In genomic region chr7:33108931-33109757, GRCh38 we compare ENCODE assay signal across 1 cellular context.
TF ChIP-seq lines count a peak whose summit lies in the region.

A gene with protein sequence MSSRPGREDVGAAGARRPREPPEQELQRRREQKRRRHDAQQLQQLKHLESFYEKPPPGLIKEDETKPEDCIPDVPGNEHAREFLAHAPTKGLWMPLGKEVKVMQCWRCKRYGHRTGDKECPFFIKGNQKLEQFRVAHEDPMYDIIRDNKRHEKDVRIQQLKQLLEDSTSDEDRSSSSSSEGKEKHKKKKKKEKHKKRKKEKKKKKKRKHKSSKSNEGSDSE (minus strand): TSS chr7:33109404. CDS start chr7:33109372, 32 bp downstream.

TF ChIP-seq in HepG2, 621 proteins besides CTCF, POLR2A, EP300 and RAD21 (continued from another document and continues in another):
- TF ChIP-seq, protein P1, sequence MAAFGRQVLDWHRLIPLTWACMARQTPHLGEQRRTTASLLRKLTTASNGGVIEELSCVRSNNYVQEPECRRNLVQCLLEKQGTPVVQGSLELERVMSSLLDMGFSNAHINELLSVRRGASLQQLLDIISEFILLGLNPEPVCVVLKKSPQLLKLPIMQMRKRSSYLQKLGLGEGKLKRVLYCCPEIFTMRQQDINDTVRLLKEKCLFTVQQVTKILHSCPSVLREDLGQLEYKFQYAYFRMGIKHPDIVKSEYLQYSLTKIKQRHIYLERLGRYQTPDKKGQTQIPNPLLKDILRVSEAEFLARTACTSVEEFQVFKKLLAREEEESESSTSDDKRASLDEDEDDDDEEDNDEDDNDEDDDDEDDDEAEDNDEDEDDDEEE (CRISPR knock-in tag; IDR thresholded peaks at IDR 0.05): no peak
- TF ChIP-seq YEATS4 (CRISPR knock-in tag; IDR thresholded peaks at IDR 0.05; ENCODE audit: borderline replicate concordance): peak; percentile 40
- no peak for TF ChIP-seq ZFP62 (CRISPR knock-in tag; IDR thresholded peaks at IDR 0.05)
- TF ChIP-seq, protein P2, sequence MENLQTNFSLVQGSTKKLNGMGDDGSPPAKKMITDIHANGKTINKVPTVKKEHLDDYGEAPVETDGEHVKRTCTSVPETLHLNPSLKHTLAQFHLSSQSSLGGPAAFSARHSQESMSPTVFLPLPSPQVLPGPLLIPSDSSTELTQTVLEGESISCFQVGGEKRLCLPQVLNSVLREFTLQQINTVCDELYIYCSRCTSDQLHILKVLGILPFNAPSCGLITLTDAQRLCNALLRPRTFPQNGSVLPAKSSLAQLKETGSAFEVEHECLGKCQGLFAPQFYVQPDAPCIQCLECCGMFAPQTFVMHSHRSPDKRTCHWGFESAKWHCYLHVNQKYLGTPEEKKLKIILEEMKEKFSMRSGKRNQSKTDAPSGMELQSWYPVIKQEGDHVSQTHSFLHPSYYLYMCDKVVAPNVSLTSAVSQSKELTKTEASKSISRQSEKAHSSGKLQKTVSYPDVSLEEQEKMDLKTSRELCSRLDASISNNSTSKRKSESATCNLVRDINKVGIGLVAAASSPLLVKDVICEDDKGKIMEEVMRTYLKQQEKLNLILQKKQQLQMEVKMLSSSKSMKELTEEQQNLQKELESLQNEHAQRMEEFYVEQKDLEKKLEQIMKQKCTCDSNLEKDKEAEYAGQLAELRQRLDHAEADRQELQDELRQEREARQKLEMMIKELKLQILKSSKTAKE (CRISPR knock-in tag; IDR thresholded peaks at IDR 0.05; ENCODE audit: borderline replicate concordance): no peak
- TF ChIP-seq, protein P3, sequence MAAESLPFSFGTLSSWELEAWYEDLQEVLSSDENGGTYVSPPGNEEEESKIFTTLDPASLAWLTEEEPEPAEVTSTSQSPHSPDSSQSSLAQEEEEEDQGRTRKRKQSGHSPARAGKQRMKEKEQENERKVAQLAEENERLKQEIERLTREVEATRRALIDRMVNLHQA (CRISPR knock-in tag; IDR thresholded peaks at IDR 0.05): no peak
- TF ChIP-seq BHLHE40 (IDR thresholded peaks at IDR 0.05; ENCODE audit: low read length): no peak
- no peak for TF ChIP-seq CREB3 (CRISPR knock-in tag; IDR thresholded peaks at IDR 0.05)
- TF ChIP-seq, protein P4, sequence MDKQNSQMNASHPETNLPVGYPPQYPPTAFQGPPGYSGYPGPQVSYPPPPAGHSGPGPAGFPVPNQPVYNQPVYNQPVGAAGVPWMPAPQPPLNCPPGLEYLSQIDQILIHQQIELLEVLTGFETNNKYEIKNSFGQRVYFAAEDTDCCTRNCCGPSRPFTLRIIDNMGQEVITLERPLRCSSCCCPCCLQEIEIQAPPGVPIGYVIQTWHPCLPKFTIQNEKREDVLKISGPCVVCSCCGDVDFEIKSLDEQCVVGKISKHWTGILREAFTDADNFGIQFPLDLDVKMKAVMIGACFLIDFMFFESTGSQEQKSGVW (CRISPR knock-in tag; IDR thresholded peaks at IDR 0.05; ENCODE audit: borderline replicate concordance): no peak
- TF ChIP-seq, protein P5, sequence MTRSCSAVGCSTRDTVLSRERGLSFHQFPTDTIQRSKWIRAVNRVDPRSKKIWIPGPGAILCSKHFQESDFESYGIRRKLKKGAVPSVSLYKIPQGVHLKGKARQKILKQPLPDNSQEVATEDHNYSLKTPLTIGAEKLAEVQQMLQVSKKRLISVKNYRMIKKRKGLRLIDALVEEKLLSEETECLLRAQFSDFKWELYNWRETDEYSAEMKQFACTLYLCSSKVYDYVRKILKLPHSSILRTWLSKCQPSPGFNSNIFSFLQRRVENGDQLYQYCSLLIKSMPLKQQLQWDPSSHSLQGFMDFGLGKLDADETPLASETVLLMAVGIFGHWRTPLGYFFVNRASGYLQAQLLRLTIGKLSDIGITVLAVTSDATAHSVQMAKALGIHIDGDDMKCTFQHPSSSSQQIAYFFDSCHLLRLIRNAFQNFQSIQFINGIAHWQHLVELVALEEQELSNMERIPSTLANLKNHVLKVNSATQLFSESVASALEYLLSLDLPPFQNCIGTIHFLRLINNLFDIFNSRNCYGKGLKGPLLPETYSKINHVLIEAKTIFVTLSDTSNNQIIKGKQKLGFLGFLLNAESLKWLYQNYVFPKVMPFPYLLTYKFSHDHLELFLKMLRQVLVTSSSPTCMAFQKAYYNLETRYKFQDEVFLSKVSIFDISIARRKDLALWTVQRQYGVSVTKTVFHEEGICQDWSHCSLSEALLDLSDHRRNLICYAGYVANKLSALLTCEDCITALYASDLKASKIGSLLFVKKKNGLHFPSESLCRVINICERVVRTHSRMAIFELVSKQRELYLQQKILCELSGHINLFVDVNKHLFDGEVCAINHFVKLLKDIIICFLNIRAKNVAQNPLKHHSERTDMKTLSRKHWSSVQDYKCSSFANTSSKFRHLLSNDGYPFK (CRISPR knock-in tag; IDR thresholded peaks at IDR 0.05; ENCODE audit: borderline replicate concordance): no peak
- TF ChIP-seq, protein P6, sequence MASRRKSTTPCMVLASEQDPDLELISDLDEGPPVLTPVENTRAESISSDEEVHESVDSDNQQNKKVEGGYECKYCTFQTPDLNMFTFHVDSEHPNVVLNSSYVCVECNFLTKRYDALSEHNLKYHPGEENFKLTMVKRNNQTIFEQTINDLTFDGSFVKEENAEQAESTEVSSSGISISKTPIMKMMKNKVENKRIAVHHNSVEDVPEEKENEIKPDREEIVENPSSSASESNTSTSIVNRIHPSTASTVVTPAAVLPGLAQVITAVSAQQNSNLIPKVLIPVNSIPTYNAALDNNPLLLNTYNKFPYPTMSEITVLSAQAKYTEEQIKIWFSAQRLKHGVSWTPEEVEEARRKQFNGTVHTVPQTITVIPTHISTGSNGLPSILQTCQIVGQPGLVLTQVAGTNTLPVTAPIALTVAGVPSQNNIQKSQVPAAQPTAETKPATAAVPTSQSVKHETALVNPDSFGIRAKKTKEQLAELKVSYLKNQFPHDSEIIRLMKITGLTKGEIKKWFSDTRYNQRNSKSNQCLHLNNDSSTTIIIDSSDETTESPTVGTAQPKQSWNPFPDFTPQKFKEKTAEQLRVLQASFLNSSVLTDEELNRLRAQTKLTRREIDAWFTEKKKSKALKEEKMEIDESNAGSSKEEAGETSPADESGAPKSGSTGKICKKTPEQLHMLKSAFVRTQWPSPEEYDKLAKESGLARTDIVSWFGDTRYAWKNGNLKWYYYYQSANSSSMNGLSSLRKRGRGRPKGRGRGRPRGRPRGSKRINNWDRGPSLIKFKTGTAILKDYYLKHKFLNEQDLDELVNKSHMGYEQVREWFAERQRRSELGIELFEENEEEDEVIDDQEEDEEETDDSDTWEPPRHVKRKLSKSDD (CRISPR knock-in tag; IDR thresholded peaks at IDR 0.05; ENCODE audit: low read depth): no peak
- no peak; the same call in 1 of the 2 replicates for TF ChIP-seq ZNF777 (CRISPR knock-in tag; IDR thresholded peaks at IDR 0.05)
- TF ChIP-seq CHD2 (IDR thresholded peaks at IDR 0.05; ENCODE audit: low read depth, low read length): no peak
- TF ChIP-seq MZF1 (CRISPR knock-in tag; IDR thresholded peaks at IDR 0.05; ENCODE audit: borderline replicate concordance): no peak
- no peak for TF ChIP-seq SRSF4 (IDR thresholded peaks at IDR 0.05; ENCODE audit: low read depth, low read length, poor library complexity, severe bottlenecking)
- TF ChIP-seq TBP (CRISPR knock-in tag; IDR thresholded peaks at IDR 0.05): no peak
- TF ChIP-seq PPARG (CRISPR knock-in tag; conservative IDR thresholded peaks at IDR 0.05): no peak
- no peak for TF ChIP-seq ZSCAN20 (CRISPR knock-in tag; IDR thresholded peaks at IDR 0.05; ENCODE audit: borderline replicate concordance)
- TF ChIP-seq HES4 (CRISPR knock-in tag; IDR thresholded peaks at IDR 0.05; ENCODE audit: borderline replicate concordance): peak; percentile 41; the same call in 1 of the 2 replicates
- no peak for TF ChIP-seq ATM (IDR thresholded peaks at IDR 0.05; ENCODE audit: borderline replicate concordance)
- no peak for TF ChIP-seq SYNCRIP (IDR thresholded peaks at IDR 0.05; ENCODE audit: insufficient read depth, low read depth, low read length)
- TF ChIP-seq ZC3H4 (CRISPR knock-in tag; IDR thresholded peaks at IDR 0.05; ENCODE audit: borderline replicate concordance): no peak
- TF ChIP-seq TCF7L2 (IDR thresholded peaks at IDR 0.05; ENCODE audit: low read depth, low read length): no peak
- TF ChIP-seq NFE2L2 (IDR thresholded peaks at IDR 0.05; ENCODE audit: low read length): no peak
- peak; percentile 36; the same call in 1 of the 2 replicates for TF ChIP-seq ZNF704 (CRISPR knock-in tag; IDR thresholded peaks at IDR 0.05; ENCODE audit: borderline replicate concordance)
- no peak for TF ChIP-seq ZNF619 (CRISPR knock-in tag; IDR thresholded peaks at IDR 0.05)
- TF ChIP-seq ZNF737 (CRISPR knock-in tag; IDR thresholded peaks at IDR 0.05; ENCODE audit: borderline replicate concordance): no peak
- no peak for TF ChIP-seq MIER3 (CRISPR knock-in tag; IDR thresholded peaks at IDR 0.05; ENCODE audit: borderline replicate concordance)
- no peak for TF ChIP-seq ZNF572 (CRISPR knock-in tag; IDR thresholded peaks at IDR 0.05)
- no peak for TF ChIP-seq ARNT (IDR thresholded peaks at IDR 0.05)
- TF ChIP-seq SP2 (CRISPR knock-in tag; IDR thresholded peaks at IDR 0.05): no peak
- no peak for TF ChIP-seq EZH2 (conservative IDR thresholded peaks at IDR 0.05; ENCODE audit: low read depth, low read length)
- no peak for TF ChIP-seq IKZF5 (CRISPR knock-in tag; IDR thresholded peaks at IDR 0.05)
- no peak for TF ChIP-seq ZNF790 (CRISPR knock-in tag; IDR thresholded peaks at IDR 0.05; ENCODE audit: borderline replicate concordance)
- TF ChIP-seq ZBTB21 (CRISPR knock-in tag; IDR thresholded peaks at IDR 0.05): no peak
- TF ChIP-seq MTA3 (CRISPR knock-in tag; IDR thresholded peaks at IDR 0.05): no peak
- peak; percentile 76 for TF ChIP-seq THAP11 (CRISPR knock-in tag; IDR thresholded peaks at IDR 0.05)
- TF ChIP-seq, protein P7, sequence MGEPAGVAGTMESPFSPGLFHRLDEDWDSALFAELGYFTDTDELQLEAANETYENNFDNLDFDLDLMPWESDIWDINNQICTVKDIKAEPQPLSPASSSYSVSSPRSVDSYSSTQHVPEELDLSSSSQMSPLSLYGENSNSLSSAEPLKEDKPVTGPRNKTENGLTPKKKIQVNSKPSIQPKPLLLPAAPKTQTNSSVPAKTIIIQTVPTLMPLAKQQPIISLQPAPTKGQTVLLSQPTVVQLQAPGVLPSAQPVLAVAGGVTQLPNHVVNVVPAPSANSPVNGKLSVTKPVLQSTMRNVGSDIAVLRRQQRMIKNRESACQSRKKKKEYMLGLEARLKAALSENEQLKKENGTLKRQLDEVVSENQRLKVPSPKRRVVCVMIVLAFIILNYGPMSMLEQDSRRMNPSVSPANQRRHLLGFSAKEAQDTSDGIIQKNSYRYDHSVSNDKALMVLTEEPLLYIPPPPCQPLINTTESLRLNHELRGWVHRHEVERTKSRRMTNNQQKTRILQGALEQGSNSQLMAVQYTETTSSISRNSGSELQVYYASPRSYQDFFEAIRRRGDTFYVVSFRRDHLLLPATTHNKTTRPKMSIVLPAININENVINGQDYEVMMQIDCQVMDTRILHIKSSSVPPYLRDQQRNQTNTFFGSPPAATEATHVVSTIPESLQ (CRISPR knock-in tag; conservative IDR thresholded peaks at IDR 0.05): no peak
- TF ChIP-seq ZNF280B (CRISPR knock-in tag; IDR thresholded peaks at IDR 0.05; ENCODE audit: borderline replicate concordance): no peak
- TF ChIP-seq CENPT (CRISPR knock-in tag; IDR thresholded peaks at IDR 0.05; ENCODE audit: low read depth): no peak
- TF ChIP-seq ZNF552 (CRISPR knock-in tag; IDR thresholded peaks at IDR 0.05; ENCODE audit: borderline replicate concordance): no peak
- TF ChIP-seq, protein P8, sequence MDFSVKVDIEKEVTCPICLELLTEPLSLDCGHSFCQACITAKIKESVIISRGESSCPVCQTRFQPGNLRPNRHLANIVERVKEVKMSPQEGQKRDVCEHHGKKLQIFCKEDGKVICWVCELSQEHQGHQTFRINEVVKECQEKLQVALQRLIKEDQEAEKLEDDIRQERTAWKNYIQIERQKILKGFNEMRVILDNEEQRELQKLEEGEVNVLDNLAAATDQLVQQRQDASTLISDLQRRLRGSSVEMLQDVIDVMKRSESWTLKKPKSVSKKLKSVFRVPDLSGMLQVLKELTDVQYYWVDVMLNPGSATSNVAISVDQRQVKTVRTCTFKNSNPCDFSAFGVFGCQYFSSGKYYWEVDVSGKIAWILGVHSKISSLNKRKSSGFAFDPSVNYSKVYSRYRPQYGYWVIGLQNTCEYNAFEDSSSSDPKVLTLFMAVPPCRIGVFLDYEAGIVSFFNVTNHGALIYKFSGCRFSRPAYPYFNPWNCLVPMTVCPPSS (IDR thresholded peaks at IDR 0.05): no peak
- TF ChIP-seq RXRA (CRISPR knock-in tag; IDR thresholded peaks at IDR 0.05): no peak
- no peak for TF ChIP-seq RCOR2 (CRISPR knock-in tag; IDR thresholded peaks at IDR 0.05)
- no peak for TF ChIP-seq KAT7 (CRISPR knock-in tag; IDR thresholded peaks at IDR 0.05; ENCODE audit: borderline replicate concordance)
- TF ChIP-seq ADNP (CRISPR knock-in tag; IDR thresholded peaks at IDR 0.05): no peak
- 0 out of 2 replicates have a peak, but pooled peaks have one; percentile 60 for TF ChIP-seq ZNF616 (CRISPR knock-in tag; IDR thresholded peaks at IDR 0.05; ENCODE audit: low read depth)
- TF ChIP-seq ZNF292 (CRISPR knock-in tag; IDR thresholded peaks at IDR 0.05; ENCODE audit: borderline replicate concordance, low read depth): no peak
